ENCODE assay signal across 9 cellular contexts in the genomic region with DNA sequence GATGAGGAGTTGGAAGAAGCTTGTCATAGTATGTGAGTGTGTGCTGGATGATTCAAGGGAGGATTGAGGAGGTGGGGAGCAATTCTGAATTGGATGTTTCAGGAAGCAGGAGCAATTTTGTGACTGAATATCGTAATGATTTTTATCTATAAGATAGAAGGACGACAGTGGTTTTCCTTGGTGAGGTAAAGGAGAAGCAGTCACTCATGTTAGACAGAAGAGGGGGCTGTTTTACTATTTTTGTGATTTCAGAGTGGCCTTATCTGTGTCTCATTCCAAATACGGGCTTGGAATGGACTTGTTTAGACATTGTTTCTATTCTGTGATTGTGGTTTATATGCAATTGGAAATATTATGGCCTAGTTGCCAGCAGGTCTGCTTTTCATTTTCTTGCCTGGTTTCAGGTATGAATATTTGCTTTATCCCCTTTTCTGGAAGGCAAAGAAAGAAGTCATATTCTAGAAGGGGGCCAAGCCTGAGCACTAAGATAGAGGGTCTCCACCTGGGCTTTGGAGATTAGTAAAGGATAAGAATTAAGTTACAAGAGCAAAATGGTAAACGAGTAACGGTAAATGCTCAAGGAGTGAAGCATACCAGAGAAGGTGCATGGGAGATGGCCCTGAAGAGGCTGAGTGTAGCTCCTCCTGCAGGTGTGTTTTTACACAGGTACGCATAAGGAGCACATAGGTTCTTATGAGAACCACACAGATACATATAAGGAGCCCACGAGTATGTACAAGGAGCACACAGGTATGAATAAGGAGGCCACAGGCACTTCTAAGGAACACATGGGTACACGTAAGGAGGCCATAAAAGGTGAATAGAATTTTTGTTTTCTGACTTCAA.
A peak's percentile ranks its signal among the peaks of the same experiment; 100 is the strongest.
DNase-seq lines count a peak whose midpoint lies in the region; ATAC-seq and TF ChIP-seq lines count a peak whose summit lies in the region.
"Had no signal": no experiment of that assay in that cellular context is flagged by ENCODE, and none has a peak within 500 bp of the region (broad histone marks: within the 10 kb centered on the region; RNA-seq: fewer than 3 reads in every experiment).

No MANE protein-coding gene starts in this region.

- DNase-seq in AG20443 (ENCODE audit: low spot score) (peak; percentile 63), GM20000 (ENCODE audit: low spot score) (no peak), NCI-H2227 treated with DMSO at 0.1 percent for 48 hours (lab: John Stamatoyannopoulos, UW) (peak; percentile 48), astrocyte of the hippocampus (ENCODE audit: low read depth, low spot score) (peak; percentile 56), mucosa of descending colon (no peak), inferior parietal cortex (ENCODE audit: extremely low spot score) (no peak), ecto neural progenitor cell (ENCODE audit: low spot score) (no peak)

- peak; percentile 24 for TF ChIP-seq CTCF in GM20000 (IDR thresholded peaks at IDR 0.05; ENCODE audit: extremely low read depth, missing control alignments)
- no peak for TF ChIP-seq CTCF in mucosa of descending colon (IDR thresholded peaks at IDR 0.05)

- ATAC-seq in mucosa of descending colon (peak; percentile 49), GM18520 (IDR thresholded peaks at IDR 0.05; ENCODE audit: unreplicated experiment) (no peak)

- H3K4me3 ChIP-seq in mucosa of descending colon = no peak overlapping the region
- H3K4me3 ChIP-seq: HAP-1 had no signal

- no peaks in the 10 kb centered on the region for H3K4me1 ChIP-seq in mucosa of descending colon (ENCODE audit: low read depth)
- H3K4me1 ChIP-seq: HAP-1 had no signal

- H3K9me3 ChIP-seq in mucosa of descending colon = peaks cover 2% of the 10 kb centered on the region
- H3K9me3 ChIP-seq: HAP-1 had no signal

- intact Hi-C loops in mucosa of descending colon (cut with DNase I, micrococcal nuclease) = no loop called here

- H3K36me3 ChIP-seq in mucosa of descending colon (ENCODE audit: low read depth) = no peaks in the 10 kb centered on the region
- H3K36me3 ChIP-seq: HAP-1 had no signal

Comparison
In these comparisons a context has a peak if more than half of its experiments do, and no peak if none do; other contexts are left out.
1. DNase-seq: peak in AG20443 (single experiment), NCI-H2227 treated with DMSO at 0.1 percent for 48 hours (single experiment) and astrocyte of the hippocampus (single experiment); none in GM20000 (single experiment), mucosa of descending colon (0 of 3), inferior parietal cortex (single experiment) and ecto neural progenitor cell (single experiment).